In genomic region chr20:62238569-62239277, GRCh38 we compare ENCODE assay signal across 8 cellular contexts. TPM values are rescaled to one million over a fixed set of nuclear protein-coding genes. Genes with fewer than 3 reads are reported as not detected.
A peak's percentile ranks its signal among the peaks of the same experiment; 100 is the strongest.
DNase-seq lines count a peak whose midpoint lies in the region; ATAC-seq and TF ChIP-seq lines count a peak whose summit lies in the region.

No MANE protein-coding gene starts in this region.

- POLR2A ChIA-PET in RWPE1 (lab: Yijun Ruan, JAX; ENCODE audit: low non-redundant PET), result no interaction called here

- no peaks in the 10 kb centered on the region for H3K9me3 Mint-ChIP-seq in osteocyte (ENCODE audit: unreplicated experiment)

- peak overlapping the region; percentile 75 for H3K27ac Mint-ChIP-seq in osteocyte (ENCODE audit: unreplicated experiment)

- H3K27ac ChIP-seq in RWPE1, result peak overlapping the region; percentile 77

- ATAC-seq in HG02885 (IDR thresholded peaks at IDR 0.05; ENCODE audit: poor library complexity, unreplicated experiment), result peak; percentile 1
- ATAC-seq in esophagus mucosa, result peak; percentile 11
- ATAC-seq in GM21526 (IDR thresholded peaks at IDR 0.05; ENCODE audit: low FRiP score, unreplicated experiment), result no peak

- H3K27me3 Mint-ChIP-seq in osteocyte (ENCODE audit: unreplicated experiment), result no peaks in the 10 kb centered on the region

- peaks cover 31% of the 10 kb centered on the region for H3K4me1 Mint-ChIP-seq in osteocyte (ENCODE audit: unreplicated experiment)

- peaks cover 10% of the 10 kb centered on the region for H3K36me3 Mint-ChIP-seq in osteocyte (ENCODE audit: unreplicated experiment)

- CTCF ChIA-PET in RWPE1 (lab: Yijun Ruan, JAX), result interaction anchor here (0.6 to 1.1 kb wide), 2 partner anchors 30 to 953 kb away, joined by 3 to 4 read pairs; no protein-coding TSS in a partner anchor

- TF ChIP-seq CTCF in RWPE1 (conservative IDR thresholded peaks at IDR 0.05; ENCODE audit: low read depth) (no peak), osteocyte (IDR thresholded peaks at IDR 0.05) (no peak)

- peak; percentile 34 to 41 for DNase-seq in SHP77 (lab: John Stamatoyannopoulos, UW)
- DNase-seq in SHP77 treated with DMSO at 0.1 percent for 48 hours (lab: John Stamatoyannopoulos, UW), result no peak
- DNase-seq in RWPE1 (ENCODE audit: low spot score), result peak; percentile 78
- no peak for DNase-seq in osteocyte (ENCODE audit: extremely low spot score, unreplicated experiment)
- no peak for DNase-seq in COLO829 (ENCODE audit: low spot score)

- H3K4me3 Mint-ChIP-seq in osteocyte (ENCODE audit: unreplicated experiment), result peak overlapping the region; percentile 80

RNA-seq across cellular contexts. Expression of gene OSBPL2, which starts 0.4 kb away (rescaled TPM):
- total RNA-seq in esophagus mucosa (58.5 TPM), osteocyte (46.3 and 50.9 TPM in 2 replicates)

RNA-seq across cellular contexts. Expression of gene HRH3, which starts 18.6 kb away (rescaled TPM):
- total RNA-seq in esophagus mucosa (not detected), osteocyte (not detected in 2 replicates)

RNA-seq across cellular contexts. Expression of gene MTG2, which starts 55.9 kb away (rescaled TPM):
- 20.2 TPM for total RNA-seq in esophagus mucosa
- 29.3 and 30.7 TPM in 2 replicates for total RNA-seq in osteocyte

Comparison
In these comparisons a context has a peak if more than half of its experiments do, and no peak if none do; other contexts are left out.
1. DNase-seq: peak in SHP77 (2 of 2) and RWPE1 (single experiment); none in SHP77 treated with DMSO at 0.1 percent for 48 hours (single experiment), osteocyte (single experiment) and COLO829 (single experiment).